In genomic region chr17:79019260-79019630, GRCh38 we compare ENCODE assay signal across 12 cellular contexts. TPM values are rescaled to one million over a fixed set of nuclear protein-coding genes. Genes with fewer than 3 reads are reported as not detected.
"Had no signal": no experiment of that assay in that cellular context is flagged by ENCODE, and none has a peak within 500 bp of the region (broad histone marks: within the 10 kb centered on the region; RNA-seq: fewer than 3 reads in every experiment).

No MANE protein-coding gene starts in this region.

- H3K4me3 Mint-ChIP-seq: activated CD8-positive, alpha-beta T cell treated with anti-CD3 and anti-CD28 coated beads for 36 hours; activated naive CD8-positive, alpha-beta T cell treated with anti-CD3 and anti-CD28 coated beads, Interleukin-2, amount 10 ng/mL, durations not matched to agents 7 days and 5 days; T-helper 2 cell treated with Interferon-gamma antibody and Interleukin-4, amounts not matched to agents 5 μg/mL and 100 μg/mL, for 36 hours had no signal

- H3K4me2 ChIP-seq: KMS-11 had no signal

- H3K9me3 Mint-ChIP-seq: activated CD8-positive, alpha-beta T cell treated with anti-CD3 and anti-CD28 coated beads for 36 hours had no signal

- H3K4me3 ChIP-seq: body of pancreas, SJSA1 had no signal

- H3K36me3 ChIP-seq: SJSA1 had no signal

- H3K9ac ChIP-seq: KMS-11 had no signal

- H3K27me3 ChIP-seq: body of pancreas had no signal

- H3K9me3 ChIP-seq: body of pancreas, SJSA1 had no signal

- FAIRE-seq: bronchial epithelial cell had no signal

- H3K36me3 Mint-ChIP-seq: activated naive CD8-positive, alpha-beta T cell treated with anti-CD3 and anti-CD28 coated beads, Interleukin-2, amount 10 ng/mL, durations not matched to agents 7 days and 5 days had no signal

- H3K27ac ChIP-seq: KMS-11, SJSA1 had no signal

- H3K27ac Mint-ChIP-seq: activated CD8-positive, alpha-beta T cell treated with anti-CD3 and anti-CD28 coated beads for 36 hours; activated naive CD8-positive, alpha-beta T cell treated with anti-CD3 and anti-CD28 coated beads, Interleukin-2, amount 10 ng/mL, durations not matched to agents 7 days and 5 days; T-helper 2 cell treated with Interferon-gamma antibody and Interleukin-4, amounts not matched to agents 5 μg/mL and 100 μg/mL, for 36 hours had no signal

- DNase-seq: activated naive CD8-positive, alpha-beta T cell treated with anti-CD3 and anti-CD28 coated beads, Interleukin-2, amount 10 ng/mL, durations not matched to agents 7 days and 5 days; NCI-H1417 treated with DMSO at 0.1 percent for 48 hours; NCI-H2029 treated with DMSO at 0.1 percent for 48 hours; NCI-H510A treated with DMSO at 0.1 percent for 48 hours had no signal

- ATAC-seq: activated CD4-positive, CD25-positive, alpha-beta regulatory T cell treated with anti-CD3 and anti-CD28 coated beads, Interleukin-2, amount 50 U/mL, for 24 hours had no signal

RNA-seq across cellular contexts. Expression of gene C1QTNF1, which starts 4.7 kb away (rescaled TPM):
- total RNA-seq: activated naive CD8-positive, alpha-beta T cell treated with anti-CD3 and anti-CD28 coated beads, Interleukin-2, amount 10 ng/mL, durations not matched to agents 7 days and 5 days; T-helper 1 cell treated with Interleukin-12 subunit alpha and Interleukin-12 subunit beta and Interleukin-4 antibody, amounts not matched to agents 30 ng/mL and 1 ng/mL, for 36 hours had no signal
